ENCODE assay signal across 8 cellular contexts in the genomic region with DNA sequence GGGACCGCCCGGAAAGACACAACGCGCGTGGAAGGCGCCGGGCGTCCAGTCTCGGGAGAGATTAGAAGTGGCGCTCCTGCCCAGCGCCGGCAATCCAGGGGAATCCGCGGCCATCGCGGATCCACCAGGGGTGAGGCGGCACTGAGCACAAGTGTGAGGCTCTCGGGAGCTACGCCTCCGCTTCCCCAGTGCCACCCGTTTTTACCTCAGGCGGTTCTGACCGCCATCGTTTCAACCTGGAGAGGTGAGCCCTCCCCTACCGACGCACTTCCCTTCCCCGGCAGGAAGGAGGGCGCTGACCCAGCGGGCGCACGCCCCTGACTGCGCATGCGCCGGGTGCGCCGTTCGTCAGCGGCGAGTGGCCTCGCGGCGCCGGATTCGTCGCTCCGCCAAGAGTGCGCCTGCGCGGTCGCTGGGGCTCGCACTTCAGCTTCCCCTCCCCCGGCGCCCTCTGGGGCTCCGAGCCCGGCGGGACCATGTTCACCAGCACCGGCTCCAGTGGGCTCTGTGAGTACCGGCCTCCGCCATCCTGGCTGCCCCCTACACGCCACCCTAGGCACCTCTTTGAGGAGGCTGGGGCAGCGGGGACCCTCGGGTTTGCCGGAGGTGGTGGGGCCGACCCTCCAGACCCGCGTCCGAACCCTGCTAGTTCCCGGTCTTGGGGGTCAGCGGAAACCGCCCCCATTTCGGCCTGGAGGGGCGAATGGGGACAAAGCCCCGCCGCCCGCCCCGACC. TPM values are rescaled to one million over a fixed set of nuclear protein-coding genes. Genes with fewer than 3 reads are reported as not detected.
DNase-seq lines count a peak whose midpoint lies in the region; ATAC-seq lines count a peak whose summit lies in the region.

A gene with protein sequence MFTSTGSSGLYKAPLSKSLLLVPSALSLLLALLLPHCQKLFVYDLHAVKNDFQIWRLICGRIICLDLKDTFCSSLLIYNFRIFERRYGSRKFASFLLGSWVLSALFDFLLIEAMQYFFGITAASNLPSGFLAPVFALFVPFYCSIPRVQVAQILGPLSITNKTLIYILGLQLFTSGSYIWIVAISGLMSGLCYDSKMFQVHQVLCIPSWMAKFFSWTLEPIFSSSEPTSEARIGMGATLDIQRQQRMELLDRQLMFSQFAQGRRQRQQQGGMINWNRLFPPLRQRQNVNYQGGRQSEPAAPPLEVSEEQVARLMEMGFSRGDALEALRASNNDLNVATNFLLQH (plus strand): TSS at position 422 of the 735 bp plus-strand sequence. CDS start 55 bp downstream, at position 477.

- H3K4me3 ChIP-seq in right cardiac atrium (ENCODE audit: low read length) (peak within 1 kb of the TSS; percentile 85), rectal smooth muscle tissue (ENCODE audit: low read length) (peak within 1 kb of the TSS; percentile 79), aorta (ENCODE audit: low read length in 2 of 2) (peak within 1 kb of the TSS; percentile 92)

- H3K27me3 ChIP-seq in right cardiac atrium (ENCODE audit: control insufficient read depth, insufficient read depth) (no peaks in the 10 kb centered on the region), rectal smooth muscle tissue (ENCODE audit: control insufficient read depth, insufficient read depth, low read length) (no peaks in the 10 kb centered on the region), aorta (ENCODE audit: control insufficient read depth in 1 of 2, insufficient read depth in 2 of 2, low read length in 1 of 2) (no peaks in the 10 kb centered on the region)

- H3K4me1 ChIP-seq in right cardiac atrium (ENCODE audit: control insufficient read depth, insufficient read depth, low read length) (peaks cover 7% of the 10 kb centered on the region), rectal smooth muscle tissue (ENCODE audit: control insufficient read depth, insufficient read depth, low read length) (no peaks in the 10 kb centered on the region), aorta (ENCODE audit: control insufficient read depth in 1 of 2, insufficient read depth in 2 of 2, low read length in 2 of 2) (no peaks in the 10 kb centered on the region)

- ATAC-seq in GM18498 (IDR thresholded peaks at IDR 0.05; ENCODE audit: unreplicated experiment) (peak; percentile 78), HG02938 (IDR thresholded peaks at IDR 0.05; ENCODE audit: unreplicated experiment) (peak; percentile 59), right cardiac atrium (peak; percentile 98), aorta (ENCODE audit: low FRiP score) (peak; percentile 98)

- peak; percentile 96 to 99 for DNase-seq in NCI-H187 (lab: John Stamatoyannopoulos, UW)
- peak; percentile 92 to 99 (median 96) for DNase-seq in T-helper 2 cell
- peak; percentile 42 to 95 (median 89) for DNase-seq in anterior cingulate cortex (lab: John Stamatoyannopoulos, UW)
- peak; percentile 97 to 99 (median 98) for DNase-seq in right cardiac atrium
- peak; percentile 97 to 98 for DNase-seq in aorta

- no peaks in the 10 kb centered on the region for H3K36me3 ChIP-seq in rectal smooth muscle tissue (ENCODE audit: control insufficient read depth, insufficient read depth, low read length)
- no peaks in the 10 kb centered on the region for H3K36me3 ChIP-seq in aorta (ENCODE audit: control insufficient read depth in 1 of 2, insufficient read depth in 2 of 2, low read length in 1 of 2)

- peak within 1 kb of the TSS; percentile 93 for H3K9ac ChIP-seq in rectal smooth muscle tissue (ENCODE audit: low read length)

- H3K9me3 ChIP-seq in right cardiac atrium (ENCODE audit: control insufficient read depth, low read length) (no peaks in the 10 kb centered on the region), aorta (ENCODE audit: control insufficient read depth, low read length) (no peaks in the 10 kb centered on the region)

- H3K27ac ChIP-seq in right cardiac atrium (ENCODE audit: low read length): peak within 1 kb of the TSS; percentile 85
- peak within 1 kb of the TSS; percentile 94 for H3K27ac ChIP-seq in rectal smooth muscle tissue (ENCODE audit: low read depth, low read length)
- peak within 1 kb of the TSS; percentile 62 to 90 for H3K27ac ChIP-seq in aorta (ENCODE audit: low read depth in 1 of 2, low read length in 2 of 2)

- intact Hi-C loops in right cardiac atrium (cut with DNase I) (no loop called here), aorta (cut with DNase I) (loop anchor here in 1 of 2 donors (2.0 kb wide), 1 partner anchor 114 kb away; no protein-coding TSS in a partner anchor)

- under 1% methylated on average over 76 of the region's 76 CpGs for WGBS in right cardiac atrium
- WGBS in aorta, 2 donors: 0 to 1% methylated on average over 73 to 76 of the region's 76 CpGs

RNA-seq across cellular contexts. Expression of the gene that starts here (rescaled TPM):
- total RNA-seq in right cardiac atrium (10 to 100 TPM; 41.7 to 52.2 (median 48.3) TPM), aorta (10 to 100 TPM; 44.4 to 52.0 TPM)
- polyA plus RNA-seq in right cardiac atrium (47.5 TPM), aorta (10 to 100 TPM; 45.0 to 54.2 TPM)

Comparison
In these comparisons a context has a peak if more than half of its experiments do, and no peak if none do; other contexts are left out.
1. Peak in every context shown above with its lines: DNase-seq, ATAC-seq, H3K4me3 ChIP-seq and H3K27ac ChIP-seq.